ENCODE assay signal across 9 cellular contexts in genomic region chr17:14168582-14168981, GRCh38.
"Had no signal": no experiment of that assay in that cellular context is flagged by ENCODE, and none has a peak within 500 bp of the region (broad histone marks: within the 10 kb centered on the region; RNA-seq: fewer than 3 reads in every experiment).

No MANE protein-coding gene starts in this region.

- H3K4me3 Mint-ChIP-seq: GM23338, H9, HFFc6 had no signal

- ATAC-seq: GM23338, HCT116 had no signal

- H3K9me3 ChIP-seq: HAP-1 had no signal

- H3K27ac ChIP-seq: GM23248 had no signal

- H3K9ac ChIP-seq: GM23248 had no signal

- H3K4me3 ChIP-seq: GM23248, GM23338, HAP-1 had no signal

- H3K27ac Mint-ChIP-seq: GM23338, H9, HFFc6 had no signal

- H3K36me3 ChIP-seq: HAP-1 had no signal

- DNase-seq: GM23248, GOT3, H7, H9, HCEC 1CT, HFFc6 had no signal
